ENCODE assay signal across 20 cellular contexts in the genomic region with DNA sequence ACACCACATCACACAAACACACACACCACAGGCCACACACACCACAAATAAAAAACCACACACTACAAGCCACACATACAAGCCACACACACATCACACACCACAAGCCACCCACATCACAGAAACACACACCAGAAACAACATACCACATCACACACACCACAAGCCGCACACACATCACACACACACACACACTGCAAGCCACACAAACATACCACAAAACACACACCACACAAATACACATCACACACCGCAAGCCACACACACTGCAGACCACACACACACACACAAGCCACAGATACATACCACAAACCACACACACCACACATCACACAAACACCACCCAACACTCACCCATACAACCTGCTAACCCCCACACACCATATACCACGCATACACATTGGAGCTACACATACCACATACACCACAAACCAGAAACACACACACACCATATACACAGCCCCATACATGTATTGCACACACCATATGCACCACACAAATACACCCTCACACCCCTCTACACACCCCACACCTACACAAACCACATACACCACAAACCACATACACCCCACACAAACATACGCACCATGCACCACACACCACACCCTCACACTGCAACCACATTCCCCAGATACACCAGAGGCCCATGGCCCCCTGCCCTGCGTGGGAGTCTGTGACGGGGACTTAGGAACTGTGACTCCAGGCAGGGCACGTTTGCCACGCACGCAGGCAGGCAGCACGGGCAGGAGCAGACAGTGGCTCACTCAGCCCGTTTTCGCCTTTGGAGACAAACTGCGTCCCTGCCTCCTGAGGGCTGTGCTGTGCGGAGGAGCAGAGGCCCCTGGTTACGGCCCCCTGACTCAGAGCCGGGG. TPM values are rescaled to one million over a fixed set of nuclear protein-coding genes. Genes with fewer than 3 reads are reported as not detected.
DNase-seq lines count a peak whose midpoint lies in the region; ATAC-seq and TF ChIP-seq lines count a peak whose summit lies in the region.
"Had no signal": no experiment of that assay in that cellular context is flagged by ENCODE, and none has a peak within 500 bp of the region (broad histone marks: within the 10 kb centered on the region; RNA-seq: fewer than 3 reads in every experiment).

No MANE protein-coding gene starts in this region.

- DNase-seq in activated CD4-positive, alpha-beta T cell treated with anti-CD3 and anti-CD28 coated beads for 48 hours: peak; percentile 34
- no peak for DNase-seq in activated CD4-positive, alpha-beta T cell treated with anti-CD3 and anti-CD28 coated beads, Interleukin-2, amount 50 U/mL, for 1 hour
- DNase-seq in HUDEP-2 (lab: John Stamatoyannopoulos, UW; ENCODE audit: unreplicated experiment in 76 of 76): peak in 43 of 76 experiments; percentile 9 to 67 (median 31)
- DNase-seq in endodermal cell: no peak
- DNase-seq in trophoblast cell: no peak
- DNase-seq in RKO (ENCODE audit: low spot score): no peak
- no peak for DNase-seq in NCI-H2029 (lab: John Stamatoyannopoulos, UW)
- DNase-seq: activated naive CD8-positive, alpha-beta T cell treated with anti-CD3 and anti-CD28 coated beads for 36 hours; dermis blood vessel endothelial cell; GOT3; kidney; NCI-H1105 treated with DMSO at 0.1 percent for 48 hours; NCI-H510A treated with DMSO at 0.1 percent for 48 hours; upper lobe of right lung had no signal

- no peak overlapping the region for H3K23ac ChIP-seq in trophoblast cell (ENCODE audit: low read length)

- H2AK5ac ChIP-seq in trophoblast cell (ENCODE audit: low read length): no peak overlapping the region

- no peak overlapping the region for H4K91ac ChIP-seq in trophoblast cell (ENCODE audit: low read depth, low read length)

- H3K79me1 ChIP-seq in trophoblast cell (ENCODE audit: low read length): no peaks in the 10 kb centered on the region

- H3K4me1 ChIP-seq in endodermal cell (ENCODE audit: control insufficient read depth, insufficient read depth, low read length) (no peaks in the 10 kb centered on the region), trophoblast cell (ENCODE audit: control insufficient read depth in 1 of 2, insufficient read depth in 2 of 2, low read length in 2 of 2) (no peaks in the 10 kb centered on the region)
- H3K4me1 ChIP-seq: upper lobe of right lung had no signal

- no peak overlapping the region for H4K12ac ChIP-seq in trophoblast cell (ENCODE audit: low read depth, low read length)

- no peak overlapping the region for H3K4me3 Mint-ChIP-seq in endodermal cell
- H3K4me3 Mint-ChIP-seq: activated naive CD8-positive, alpha-beta T cell treated with anti-CD3 and anti-CD28 coated beads for 36 hours; nephron had no signal

- no peaks in the 10 kb centered on the region for H3K79me2 ChIP-seq in trophoblast cell (ENCODE audit: control insufficient read depth, insufficient read depth, low read length, poor library complexity)

- WGBS in endodermal cell (ENCODE audit: insufficient coverage in 1 of 2, insufficient read length in 1 of 2), 2 experiments: 92 to 95% methylated on average over 10 to 16 of the region's 16 CpGs
- WGBS in trophoblast cell (ENCODE audit: extremely low coverage, insufficient coverage, insufficient read length): 100% methylated on average over 3 of the region's 16 CpGs

- H4K8ac ChIP-seq in trophoblast cell (ENCODE audit: low read depth, low read length): no peak overlapping the region

- H2BK5ac ChIP-seq in trophoblast cell (ENCODE audit: low read depth, low read length, poor library complexity): no peak overlapping the region

- no peaks in the 10 kb centered on the region for H3K27me3 ChIP-seq in endodermal cell (ENCODE audit: control insufficient read depth, insufficient read depth, low read length, poor library complexity, severe bottlenecking)
- no peaks in the 10 kb centered on the region for H3K27me3 ChIP-seq in trophoblast cell (ENCODE audit: insufficient read depth, low read length)
- H3K27me3 ChIP-seq: upper lobe of right lung had no signal

- H2BK120ac ChIP-seq in trophoblast cell (ENCODE audit: insufficient read depth, low read length, poor library complexity): no peak overlapping the region

- no peak overlapping the region for H3K18ac ChIP-seq in trophoblast cell (ENCODE audit: low read length)

- no peak overlapping the region for H2BK12ac ChIP-seq in trophoblast cell (ENCODE audit: low read length)

- H3K14ac ChIP-seq in trophoblast cell (ENCODE audit: low read length): no peak overlapping the region

- H3K36me3 ChIP-seq in endodermal cell (ENCODE audit: control insufficient read depth, insufficient read depth, low read length): no peaks in the 10 kb centered on the region
- H3K36me3 ChIP-seq in trophoblast cell (ENCODE audit: control insufficient read depth in 1 of 2, insufficient read depth in 2 of 2, low read length in 2 of 2): no peaks in the 10 kb centered on the region
- H3K36me3 ChIP-seq: gastroesophageal sphincter, upper lobe of right lung had no signal

- no peak overlapping the region for H2AFZ ChIP-seq in trophoblast cell (ENCODE audit: insufficient read depth, low read length, poor library complexity)

- H3K9ac ChIP-seq in endodermal cell (ENCODE audit: extremely low read depth, low read length, poor library complexity, severe bottlenecking) (no peak overlapping the region), trophoblast cell (ENCODE audit: low read length) (no peak overlapping the region)

- no peak overlapping the region for H3K27ac Mint-ChIP-seq in endodermal cell
- H3K27ac Mint-ChIP-seq: activated naive CD8-positive, alpha-beta T cell treated with anti-CD3 and anti-CD28 coated beads for 36 hours had no signal

- no peak for ATAC-seq in GM19035 (IDR thresholded peaks at IDR 0.05; ENCODE audit: unreplicated experiment)
- ATAC-seq: gastroesophageal sphincter, upper lobe of right lung had no signal

- H3K27ac ChIP-seq in endodermal cell (ENCODE audit: low read depth, low read length): peak overlapping the region; percentile 53
- no peak overlapping the region for H3K27ac ChIP-seq in trophoblast cell (ENCODE audit: low read depth, low read length)
- H3K27ac ChIP-seq: gastroesophageal sphincter, upper lobe of right lung had no signal

- no peaks in the 10 kb centered on the region for H3K27me3 Mint-ChIP-seq in endodermal cell (ENCODE audit: insufficient read depth)

- TF ChIP-seq CTCF in endodermal cell (conservative IDR thresholded peaks at IDR 0.05): no peak

- H3K4me2 ChIP-seq in trophoblast cell (ENCODE audit: low read length): no peak overlapping the region

- H3K36me3 Mint-ChIP-seq in endodermal cell (ENCODE audit: low read depth): peaks cover 9% of the 10 kb centered on the region

- no peaks in the 10 kb centered on the region for H3K4me1 Mint-ChIP-seq in endodermal cell
- H3K4me1 Mint-ChIP-seq: activated naive CD8-positive, alpha-beta T cell treated with anti-CD3 and anti-CD28 coated beads for 36 hours had no signal

- peaks cover 13% of the 10 kb centered on the region for H3K9me3 Mint-ChIP-seq in endodermal cell

- H3K9me3 ChIP-seq in endodermal cell (ENCODE audit: control insufficient read depth, low read length): peaks cover 4% of the 10 kb centered on the region
- H3K9me3 ChIP-seq in trophoblast cell (ENCODE audit: insufficient read depth, low read depth, low read length): peaks cover 5% of the 10 kb centered on the region
- H3K9me3 ChIP-seq: upper lobe of right lung had no signal

- H3K4me3 ChIP-seq in endodermal cell (ENCODE audit: low read length) (no peak overlapping the region), trophoblast cell (ENCODE audit: low read depth, low read length) (peak overlapping the region; percentile 51)
- H3K4me3 ChIP-seq: gastroesophageal sphincter, smooth muscle cell, upper lobe of right lung had no signal

- no peak overlapping the region for H3K4ac ChIP-seq in trophoblast cell (ENCODE audit: low read depth, low read length)

RNA-seq across cellular contexts. Expression of a gene that starts 52.7 kb away (rescaled TPM):
- 10 to 100 TPM; 30.9 to 37.9 TPM for total RNA-seq in endodermal cell
- 32.7 TPM for polyA plus RNA-seq in endodermal cell (2013, experiment 1 of 2)
- polyA plus RNA-seq in endodermal cell (2013, experiment 2 of 2): 30.7 TPM
- polyA plus RNA-seq in trophoblast cell (2013): 25.7 and 27.6 TPM in 2 replicates

RNA-seq across cellular contexts. Expression of a gene that starts 55.2 kb away (rescaled TPM):
- total RNA-seq in endodermal cell: not detected
- not detected for polyA plus RNA-seq in endodermal cell (2013, experiment 1 of 2)
- polyA plus RNA-seq in endodermal cell (2013, experiment 2 of 2): not detected
- 0.04 and 0.08 TPM in 2 replicates for polyA plus RNA-seq in trophoblast cell (2013)
- total RNA-seq: A172; activated naive CD8-positive, alpha-beta T cell treated with anti-CD3 and anti-CD28 coated beads for 36 hours; dermis blood vessel endothelial cell; gastroesophageal sphincter; HT1080; kidney; smooth muscle cell; upper lobe of right lung had no signal
- polyA plus RNA-seq: smooth muscle cell had no signal

Comparison
In these comparisons a context has a peak if more than half of its experiments do, and no peak if none do; other contexts are left out.
1. DNase-seq: peak in activated CD4-positive, alpha-beta T cell treated with anti-CD3 and anti-CD28 coated beads for 48 hours (single experiment) and HUDEP-2 (43 of 76); none in activated CD4-positive, alpha-beta T cell treated with anti-CD3 and anti-CD28 coated beads, Interleukin-2, amount 50 U/mL, for 1 hour (single experiment), endodermal cell (single experiment), trophoblast cell (0 of 2), RKO (single experiment) and NCI-H2029 (single experiment).